9 cellular contexts compared by ENCODE assay signal in the genomic region with DNA sequence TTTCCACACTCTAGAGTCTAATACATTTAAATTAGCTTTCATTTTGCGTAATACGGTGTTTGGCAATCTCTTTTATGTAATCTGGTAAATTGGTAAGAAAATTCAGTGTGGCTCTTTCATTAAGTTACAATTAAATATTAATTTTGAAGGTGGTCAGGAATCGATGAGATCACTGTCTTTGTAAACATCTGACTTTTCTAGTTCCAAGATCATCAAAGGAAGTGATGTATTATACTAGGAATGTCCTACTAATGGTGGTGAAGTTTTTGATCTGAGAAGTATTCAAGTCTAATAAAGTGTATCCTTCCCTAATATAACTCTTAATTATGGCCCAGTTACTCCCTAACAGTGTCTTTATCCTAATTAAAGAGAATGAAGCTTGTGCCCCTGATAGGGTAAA. TPM values are rescaled to one million over a fixed set of nuclear protein-coding genes. Genes with fewer than 3 reads are reported as not detected.
DNase-seq lines count a peak whose midpoint lies in the region; ATAC-seq and FAIRE-seq lines count a peak whose summit lies in the region.
"Had no signal": no experiment of that assay in that cellular context is flagged by ENCODE, and none has a peak within 500 bp of the region (broad histone marks: within the 10 kb centered on the region; RNA-seq: fewer than 3 reads in every experiment).

No MANE protein-coding gene starts in this region.

- WGBS in right cardiac atrium: 42% methylated on average over 3 of the region's 3 CpGs

- DNase-seq in GM19239 (ENCODE audit: insufficient read length, low spot score) (no peak), T-helper 17 cell (no peak), right cardiac atrium (no peak), pons (ENCODE audit: low spot score) (no peak), ecto neural progenitor cell (ENCODE audit: low spot score) (no peak), globus pallidus (ENCODE audit: low spot score) (no peak), NCI-H187 (lab: John Stamatoyannopoulos, UW) (no peak)
- no peak for DNase-seq in stimulated activated effector memory CD8-positive, alpha-beta T cell treated with anti-CD3 and anti-CD28 coated beads, Interleukin-12 subunit alpha, Interleukin-12 subunit beta, amount 100 ng/mL, for 72 hours (ENCODE audit: low spot score in 2 of 2)

- H3K9me3 Mint-ChIP-seq in stimulated activated effector memory CD8-positive, alpha-beta T cell treated with anti-CD3 and anti-CD28 coated beads, Interleukin-12 subunit alpha, Interleukin-12 subunit beta, amount 100 ng/mL, for 72 hours: no peaks in the 10 kb centered on the region

- ATAC-seq in T-helper 17 cell (no peak), right cardiac atrium (no peak)
- ATAC-seq in stimulated activated effector memory CD8-positive, alpha-beta T cell treated with anti-CD3 and anti-CD28 coated beads, Interleukin-12 subunit alpha, Interleukin-12 subunit beta, amount 100 ng/mL, for 72 hours: no peak

- intact Hi-C loops in right cardiac atrium (cut with DNase I): loop anchor here in 1 of 4 donors (10.0 kb wide), 1 partner anchor 53 kb away; no protein-coding TSS in a partner anchor

- peaks cover 10% of the 10 kb centered on the region for H3K4me1 Mint-ChIP-seq in T-helper 17 cell
- peaks cover 14% of the 10 kb centered on the region for H3K4me1 Mint-ChIP-seq in stimulated activated effector memory CD8-positive, alpha-beta T cell treated with anti-CD3 and anti-CD28 coated beads, Interleukin-12 subunit alpha, Interleukin-12 subunit beta, amount 100 ng/mL, for 72 hours

- H3K27ac Mint-ChIP-seq in T-helper 17 cell: peak overlapping the region; percentile 61
- no peak overlapping the region for H3K27ac Mint-ChIP-seq in stimulated activated effector memory CD8-positive, alpha-beta T cell treated with anti-CD3 and anti-CD28 coated beads, Interleukin-12 subunit alpha, Interleukin-12 subunit beta, amount 100 ng/mL, for 72 hours

- H3K9me3 ChIP-seq in T-helper 17 cell (ENCODE audit: control insufficient read depth, low read length, poor library complexity, severe bottlenecking): no peaks in the 10 kb centered on the region
- H3K9me3 ChIP-seq in right cardiac atrium (ENCODE audit: control insufficient read depth, low read length): no peaks in the 10 kb centered on the region

- peaks cover 14% of the 10 kb centered on the region for H3K27me3 Mint-ChIP-seq in T-helper 17 cell

- peaks cover 7% of the 10 kb centered on the region for H3K4me1 ChIP-seq in right cardiac atrium (ENCODE audit: control insufficient read depth, insufficient read depth, low read length)

- no peak overlapping the region for H3K27ac ChIP-seq in right cardiac atrium (ENCODE audit: low read length)

- peak overlapping the region; percentile 61 for H3K4me3 ChIP-seq in right cardiac atrium (ENCODE audit: low read length)

- H3K27me3 ChIP-seq in right cardiac atrium (ENCODE audit: control insufficient read depth, insufficient read depth): no peaks in the 10 kb centered on the region

- peaks cover 2% of the 10 kb centered on the region for H3K36me3 Mint-ChIP-seq in T-helper 17 cell (ENCODE audit: low read depth)
- peaks cover 5% of the 10 kb centered on the region for H3K36me3 Mint-ChIP-seq in stimulated activated effector memory CD8-positive, alpha-beta T cell treated with anti-CD3 and anti-CD28 coated beads, Interleukin-12 subunit alpha, Interleukin-12 subunit beta, amount 100 ng/mL, for 72 hours

- H3K4me3 Mint-ChIP-seq in T-helper 17 cell: no peak overlapping the region
- H3K4me3 Mint-ChIP-seq in stimulated activated effector memory CD8-positive, alpha-beta T cell treated with anti-CD3 and anti-CD28 coated beads, Interleukin-12 subunit alpha, Interleukin-12 subunit beta, amount 100 ng/mL, for 72 hours: peak overlapping the region; percentile 68

- peak; percentile 62 for FAIRE-seq in GM19239 (lab: Jason Lieb, UNC)
- FAIRE-seq: endometrium had no signal

RNA-seq across cellular contexts. Expression of a gene that starts 1.1 kb away (rescaled TPM):
- total RNA-seq in T-helper 17 cell (not detected), right cardiac atrium (1 to 10 TPM in 1 of 4 donors, under 1 TPM in 3; 0.39 to 1.2 (median 0.43) TPM)
- polyA plus RNA-seq in right cardiac atrium: 0.16 TPM

RNA-seq across cellular contexts. Expression of a gene that starts 2.2 kb away (rescaled TPM):
- 10 to 100 TPM; 11.8 to 12.7 TPM for total RNA-seq in T-helper 17 cell
- 10 to 100 TPM; 47.6 to 67.5 (median 51.3) TPM for total RNA-seq in right cardiac atrium
- 22.5 TPM for polyA plus RNA-seq in right cardiac atrium
